39 cellular contexts compared by ENCODE assay signal in genomic region chr13:93037780-93038179, GRCh38.
"Had no signal": no experiment of that assay in that cellular context is flagged by ENCODE, and none has a peak within 500 bp of the region (broad histone marks: within the 10 kb centered on the region; RNA-seq: fewer than 3 reads in every experiment).

No MANE protein-coding gene starts in this region.

- H3K4me3 ChIP-seq: adrenal gland, ascending aorta, body of pancreas, breast epithelium, cardiac muscle cell had no signal

- H3K4me1 ChIP-seq: adrenal gland, ascending aorta, body of pancreas, breast epithelium had no signal

- H3K4me3 Mint-ChIP-seq: activated naive CD4-positive, alpha-beta T cell treated with anti-CD3 and anti-CD28 coated beads for 36 hours; activated naive CD4-positive, alpha-beta T cell treated with anti-CD3 and anti-CD28 coated beads, Interleukin-2, amount 10 ng/mL, durations not matched to agents 7 days and 5 days; activated naive CD4-positive, alpha-beta T cell treated with anti-CD3 and anti-CD28 coated beads, Interleukin-2, amount 50 U/mL, for 24 hours; activated naive CD8-positive, alpha-beta T cell; activated naive CD8-positive, alpha-beta T cell treated with anti-CD3 and anti-CD28 coated beads for 36 hours; activated naive CD8-positive, alpha-beta T cell treated with anti-CD3 and anti-CD28 coated beads, Interleukin-2, amount 10 ng/mL, durations not matched to agents 7 days and 5 days; activated naive CD8-positive, alpha-beta T cell treated with anti-CD3 and anti-CD28 coated beads, Interleukin-2, amount 50 U/mL, for 24 hours; activated T-cell treated with anti-CD3 and anti-CD28 coated beads, Interleukin-2, amount 50 U/mL, for 24 hours; activated T-cell treated with anti-CD3 and anti-CD28 coated beads, Interleukin-2, amount 50 U/mL, for 4 hours; activated T-cell treated with anti-CD3 and anti-CD28 coated beads, Interleukin-2, amount 50 U/mL, for 72 hours; activated T-helper 1 cell treated with anti-CD3 and anti-CD28 coated beads, Interleukin-12 subunit alpha, Interleukin-12 subunit beta, Interleukin-2, Interleukin-4 antibody, amounts not matched to agents 30 ng/mL and 10 ng/mL and 1 ng/mL, durations not matched to agents 14 hours and 24 hours and 36 hours; activated T-helper 17 cell treated with anti-CD3 and anti-CD28 coated beads, Interleukin-2, amount 50 U/mL, for 72 hours; brain; central memory CD8-positive, alpha-beta T cell had no signal

- FAIRE-seq: astrocyte, bronchial epithelial cell had no signal

- H3K4me1 Mint-ChIP-seq: activated naive CD4-positive, alpha-beta T cell treated with anti-CD3 and anti-CD28 coated beads, Interleukin-2, amount 10 ng/mL, durations not matched to agents 7 days and 5 days; activated naive CD4-positive, alpha-beta T cell treated with anti-CD3 and anti-CD28 coated beads, Interleukin-2, amount 50 U/mL, for 24 hours; activated naive CD8-positive, alpha-beta T cell treated with anti-CD3 and anti-CD28 coated beads for 36 hours; activated naive CD8-positive, alpha-beta T cell treated with anti-CD3 and anti-CD28 coated beads, Interleukin-2, amount 10 ng/mL, durations not matched to agents 7 days and 5 days; activated naive CD8-positive, alpha-beta T cell treated with anti-CD3 and anti-CD28 coated beads, Interleukin-2, amount 50 U/mL, for 24 hours; activated T-helper 17 cell treated with anti-CD3 and anti-CD28 coated beads, Interleukin-2, amount 50 U/mL, for 72 hours; brain; central memory CD8-positive, alpha-beta T cell had no signal

- H3K9me3 Mint-ChIP-seq: activated naive CD4-positive, alpha-beta T cell treated with anti-CD3 and anti-CD28 coated beads for 36 hours; activated naive CD4-positive, alpha-beta T cell treated with anti-CD3 and anti-CD28 coated beads, Interleukin-2, amount 10 ng/mL, durations not matched to agents 7 days and 5 days; activated naive CD4-positive, alpha-beta T cell treated with anti-CD3 and anti-CD28 coated beads, Interleukin-2, amount 50 U/mL, for 24 hours; activated naive CD8-positive, alpha-beta T cell treated with anti-CD3 and anti-CD28 coated beads for 36 hours; activated T-cell treated with anti-CD3 and anti-CD28 coated beads, Interleukin-2, amount 50 U/mL, for 4 hours had no signal

- H3K27me3 ChIP-seq: adrenal gland, ascending aorta, body of pancreas, brain microvascular endothelial cell, breast epithelium, cardiac muscle cell had no signal

- H3K36me3 Mint-ChIP-seq: activated naive CD4-positive, alpha-beta T cell treated with anti-CD3 and anti-CD28 coated beads, Interleukin-2, amount 10 ng/mL, durations not matched to agents 7 days and 5 days; activated naive CD4-positive, alpha-beta T cell treated with anti-CD3 and anti-CD28 coated beads, Interleukin-2, amount 50 U/mL, for 24 hours; activated naive CD8-positive, alpha-beta T cell; activated naive CD8-positive, alpha-beta T cell treated with anti-CD3 and anti-CD28 coated beads for 36 hours; activated naive CD8-positive, alpha-beta T cell treated with anti-CD3 and anti-CD28 coated beads, Interleukin-2, amount 10 ng/mL, durations not matched to agents 7 days and 5 days; brain had no signal

- DNase-seq: activated effector memory CD4-positive, alpha-beta T cell treated with anti-CD3 and anti-CD28 coated beads, Interleukin-2, amount 50 U/mL, for 16 hours; activated effector memory CD4-positive, alpha-beta T cell treated with Interleukin-2 at 50 U/mL for 16 hours; activated gamma-delta T cell; activated gamma-delta T cell treated with Interleukin-2 at 50 U/mL for 16 hours; activated naive CD4-positive, alpha-beta T cell; activated naive CD4-positive, alpha-beta T cell treated with anti-CD3 and anti-CD28 coated beads for 36 hours; activated naive CD4-positive, alpha-beta T cell treated with anti-CD3 and anti-CD28 coated beads, Interleukin-2, amount 10 ng/mL, durations not matched to agents 7 days and 5 days; activated naive CD4-positive, alpha-beta T cell treated with anti-CD3 and anti-CD28 coated beads, Interleukin-2, amount 50 U/mL, for 16 hours; activated naive CD4-positive, alpha-beta T cell treated with Interleukin-2 at 50 U/mL for 16 hours; activated naive CD8-positive, alpha-beta T cell treated with anti-CD3 and anti-CD28 coated beads for 36 hours; activated naive CD8-positive, alpha-beta T cell treated with anti-CD3 and anti-CD28 coated beads, Interleukin-2, amount 10 ng/mL, durations not matched to agents 7 days and 5 days; activated naive CD8-positive, alpha-beta T cell treated with anti-CD3 and anti-CD28 coated beads, Interleukin-2, amount 50 U/mL, for 24 hours; activated T-cell treated with anti-CD3 and anti-CD28 coated beads, Interleukin-2, amount 50 U/mL, for 24 hours; activated T-cell treated with anti-CD3 and anti-CD28 coated beads, Interleukin-2, amount 50 U/mL, for 4 hours; activated T-cell treated with anti-CD3 and anti-CD28 coated beads, Interleukin-2, amount 50 U/mL, for 48 hours; activated T-cell treated with anti-CD3 and anti-CD28 coated beads, Interleukin-2, amount 50 U/mL, for 72 hours; adrenal gland; amniotic stem cell; amygdala; anterior cingulate cortex; aorta; body of pancreas; brain microvascular endothelial cell; caudate nucleus; central memory CD4-positive, alpha-beta T cell; cerebellar nuclear complex had no signal

- H3K9me3 ChIP-seq: adrenal gland, ascending aorta, body of pancreas, breast epithelium had no signal

- H3K27ac ChIP-seq: adrenal gland, ascending aorta, body of pancreas, brain microvascular endothelial cell, breast epithelium, cardiac muscle cell had no signal

- H3K36me3 ChIP-seq: adrenal gland, ascending aorta, brain microvascular endothelial cell, breast epithelium, cardiac muscle cell had no signal

- H3K27ac Mint-ChIP-seq: activated naive CD4-positive, alpha-beta T cell treated with anti-CD3 and anti-CD28 coated beads for 36 hours; activated naive CD4-positive, alpha-beta T cell treated with anti-CD3 and anti-CD28 coated beads, Interleukin-2, amount 10 ng/mL, durations not matched to agents 7 days and 5 days; activated naive CD4-positive, alpha-beta T cell treated with anti-CD3 and anti-CD28 coated beads, Interleukin-2, amount 50 U/mL, for 24 hours; activated naive CD4-positive, alpha-beta T cell treated with anti-CD3 and anti-CD28 coated beads, Interleukin-2, amount 50 U/mL, for 72 hours; activated naive CD8-positive, alpha-beta T cell; activated naive CD8-positive, alpha-beta T cell treated with anti-CD3 and anti-CD28 coated beads for 36 hours; activated naive CD8-positive, alpha-beta T cell treated with anti-CD3 and anti-CD28 coated beads, Interleukin-2, amount 10 ng/mL, durations not matched to agents 7 days and 5 days; activated naive CD8-positive, alpha-beta T cell treated with anti-CD3 and anti-CD28 coated beads, Interleukin-2, amount 50 U/mL, for 24 hours; activated T-cell treated with anti-CD3 and anti-CD28 coated beads, Interleukin-2, amount 50 U/mL, for 24 hours; activated T-cell treated with anti-CD3 and anti-CD28 coated beads, Interleukin-2, amount 50 U/mL, for 72 hours; activated T-helper 1 cell treated with anti-CD3 and anti-CD28 coated beads, Interleukin-12 subunit alpha, Interleukin-12 subunit beta, Interleukin-2, Interleukin-4 antibody, amounts not matched to agents 30 ng/mL and 10 ng/mL and 1 ng/mL, durations not matched to agents 14 hours and 24 hours and 36 hours; activated T-helper 17 cell treated with anti-CD3 and anti-CD28 coated beads, Interleukin-2, amount 50 U/mL, for 72 hours; activated T-helper 2 cell treated with anti-CD3 and anti-CD28 coated beads, Interferon-gamma antibody, Interleukin-2, Interleukin-4, amounts not matched to agents 10 μg/mL and 5 μg/mL and 100 μg/mL, durations not matched to agents 14 hours and 24 hours and 36 hours; brain had no signal

- H3K27me3 Mint-ChIP-seq: activated naive CD4-positive, alpha-beta T cell treated with anti-CD3 and anti-CD28 coated beads, Interleukin-2, amount 10 ng/mL, durations not matched to agents 7 days and 5 days; activated naive CD4-positive, alpha-beta T cell treated with anti-CD3 and anti-CD28 coated beads, Interleukin-2, amount 50 U/mL, for 24 hours; activated naive CD8-positive, alpha-beta T cell; activated naive CD8-positive, alpha-beta T cell treated with anti-CD3 and anti-CD28 coated beads for 36 hours; activated naive CD8-positive, alpha-beta T cell treated with anti-CD3 and anti-CD28 coated beads, Interleukin-2, amount 10 ng/mL, durations not matched to agents 7 days and 5 days; activated naive CD8-positive, alpha-beta T cell treated with anti-CD3 and anti-CD28 coated beads, Interleukin-2, amount 50 U/mL, for 24 hours; activated T-cell treated with anti-CD3 and anti-CD28 coated beads, Interleukin-2, amount 50 U/mL, for 24 hours; activated T-helper 17 cell treated with anti-CD3 and anti-CD28 coated beads, Interleukin-2, amount 50 U/mL, for 72 hours; brain; central memory CD8-positive, alpha-beta T cell had no signal

- ATAC-seq: activated naive CD4-positive, alpha-beta T cell treated with anti-CD3 and anti-CD28 coated beads, Interleukin-2, amount 50 U/mL, for 72 hours; activated naive CD8-positive, alpha-beta T cell treated with anti-CD3 and anti-CD28 coated beads, Interleukin-2, amount 50 U/mL, for 24 hours; activated T-cell treated with anti-CD3 and anti-CD28 coated beads, Interleukin-2, amount 50 U/mL, for 4 hours; activated T-cell treated with anti-CD3 and anti-CD28 coated beads, Interleukin-2, amount 50 U/mL, for 72 hours; activated T-helper 17 cell treated with anti-CD3 and anti-CD28 coated beads, Interleukin-2, amount 50 U/mL, for 72 hours; body of pancreas had no signal
